ENCODE assay signal across 11 cellular contexts in genomic region chr6:5999688-6000608, GRCh38. TPM values are rescaled to one million over a fixed set of nuclear protein-coding genes. Genes with fewer than 3 reads are reported as not detected.
DNase-seq lines count a peak whose midpoint lies in the region; ATAC-seq, FAIRE-seq and TF ChIP-seq lines count a peak whose summit lies in the region.
"Had no signal": no experiment of that assay in that cellular context is flagged by ENCODE, and none has a peak within 500 bp of the region (broad histone marks: within the 10 kb centered on the region; RNA-seq: fewer than 3 reads in every experiment).

No MANE protein-coding gene starts in this region.

- intact Hi-C loops in heart right ventricle (cut with DNase I) = loop anchor here in 3 of 10 donors (5.0 to 10.0 kb wide), 4 partner anchors 525 to 855 kb away; no protein-coding TSS in a partner anchor
- intact Hi-C loops in cardiac septum (cut with DNase I) = no loop called here

- H3K9ac ChIP-seq in mesenchymal stem cell (ENCODE audit: low read length) (peak overlapping the region; percentile 86), Karpas-422 (ENCODE audit: low read length) (no peak overlapping the region)

- no peak overlapping the region for H2BK5ac ChIP-seq in mesenchymal stem cell (ENCODE audit: low read depth, low read length, poor library complexity, severe bottlenecking)

- ATAC-seq in heart right ventricle = no peak

- no peak overlapping the region for H3K14ac ChIP-seq in mesenchymal stem cell (ENCODE audit: low read length in 2 of 2)

- H2BK120ac ChIP-seq in mesenchymal stem cell (ENCODE audit: low read depth, low read length) = no peak overlapping the region

- H4K8ac ChIP-seq in mesenchymal stem cell (ENCODE audit: low read length) = no peak overlapping the region

- peak overlapping the region; percentile 23 for H3K4me2 ChIP-seq in mesenchymal stem cell (ENCODE audit: low read length, poor library complexity, severe bottlenecking)
- no peak overlapping the region for H3K4me2 ChIP-seq in Karpas-422 (ENCODE audit: low read depth, low read length, poor library complexity, severe bottlenecking)

- no peaks in the 10 kb centered on the region for H3K79me1 ChIP-seq in mesenchymal stem cell (replicated peaks; ENCODE audit: low read length, poor library complexity, severe bottlenecking)

- no peak overlapping the region for H2BK12ac ChIP-seq in mesenchymal stem cell (ENCODE audit: low read length in 2 of 2)

- no peak for FAIRE-seq in GM19239 (lab: Jason Lieb, UNC)
- FAIRE-seq: GM12891 had no signal

- WGBS in heart right ventricle, 2 donors = 30 to 32% methylated on average over 34 of the region's 34 CpGs
- 20% methylated on average over 34 of the region's 34 CpGs for WGBS in mesenchymal stem cell

- H3K27me3 ChIP-seq in heart right ventricle (peaks cover 41 to 100% (median 99%) of the 10 kb centered on the region in 7 donors), mesenchymal stem cell (ENCODE audit: control insufficient read depth in 1 of 2, insufficient read depth in 1 of 2, low read length in 2 of 2) (peaks cover 54 to 100% of the 10 kb centered on the region in 2 experiments), Karpas-422 (ENCODE audit: low read length) (no peaks in the 10 kb centered on the region)

- no peak overlapping the region for H2BK15ac ChIP-seq in mesenchymal stem cell (ENCODE audit: low read depth, poor library complexity, severe bottlenecking)

- peaks cover 0 to 8% (median 0%) of the 10 kb centered on the region in 9 donors for H3K36me3 ChIP-seq in heart right ventricle
- H3K36me3 ChIP-seq in mesenchymal stem cell (ENCODE audit: control insufficient read depth in 1 of 2, insufficient read depth in 2 of 2, low read depth in 1 of 2, low read length in 2 of 2) = peaks cover 0 to 7% of the 10 kb centered on the region in 2 experiments
- H3K36me3 ChIP-seq in Karpas-422 (ENCODE audit: insufficient read depth, low read length) = no peaks in the 10 kb centered on the region

- H3K9me3 ChIP-seq in heart right ventricle (no peaks in the 10 kb centered on the region), mesenchymal stem cell (ENCODE audit: control insufficient read depth, low read length) (no peaks in the 10 kb centered on the region), Karpas-422 (ENCODE audit: low read length) (no peaks in the 10 kb centered on the region)

- H3K4me1 ChIP-seq in heart right ventricle = peaks cover 10 to 88% (median 64%) of the 10 kb centered on the region in 9 donors
- H3K4me1 ChIP-seq in mesenchymal stem cell (ENCODE audit: control insufficient read depth, insufficient read depth, low read depth, low read length) = peaks cover 33% of the 10 kb centered on the region
- H3K4me1 ChIP-seq in Karpas-422 (ENCODE audit: low read length) = peaks cover 17% of the 10 kb centered on the region

- no peaks in the 10 kb centered on the region for H4K20me1 ChIP-seq in Karpas-422 (ENCODE audit: insufficient read depth, low read depth, low read length)

- H2AK5ac ChIP-seq in mesenchymal stem cell (ENCODE audit: low read length, severe bottlenecking) = no peak overlapping the region

- H3K4ac ChIP-seq in mesenchymal stem cell (ENCODE audit: low read depth in 1 of 2, low read length in 2 of 2) = no peak overlapping the region

- no peak for TF ChIP-seq CTCF in heart right ventricle (IDR thresholded peaks at IDR 0.05)

- H2AFZ ChIP-seq in mesenchymal stem cell (ENCODE audit: low read depth, low read length) (no peak overlapping the region), Karpas-422 (ENCODE audit: low read length) (no peak overlapping the region)

- DNase-seq in heart right ventricle = peak in 1 of 2 donors; percentile 11
- no peak for DNase-seq in cardiac septum (ENCODE audit: low spot score)
- DNase-seq in cerebellar cortex (ENCODE audit: low spot score) = peak; percentile 32
- no peak for DNase-seq in mesenchymal stem cell
- DNase-seq in GM19239 (ENCODE audit: insufficient read length, low spot score) = no peak
- no peak for DNase-seq in caudate nucleus (lab: John Stamatoyannopoulos, UW)
- no peak for DNase-seq in Karpas-422
- DNase-seq in NCI-H2107 treated with DMSO at 0.1 percent for 48 hours (lab: John Stamatoyannopoulos, UW; ENCODE audit: unreplicated experiment) = no peak
- DNase-seq: activated CD4-positive, CD25-positive, alpha-beta regulatory T cell; NCI-H1694 had no signal

- no peaks in the 10 kb centered on the region for H3K9me2 ChIP-seq in Karpas-422 (replicated peaks; ENCODE audit: insufficient read depth, low read length)

- no peak overlapping the region for H3K23ac ChIP-seq in mesenchymal stem cell (ENCODE audit: low read length in 2 of 2)

- H3K79me2 ChIP-seq in Karpas-422 (ENCODE audit: low read length) = no peaks in the 10 kb centered on the region

- H4K91ac ChIP-seq in mesenchymal stem cell (ENCODE audit: low read length) = no peak overlapping the region

- H3K4me3 ChIP-seq in heart right ventricle (peak overlapping the region in 9 of 10 donors; percentile 16 to 69 (median 34)), mesenchymal stem cell (ENCODE audit: insufficient read depth in 1 of 2, low read depth in 1 of 2, low read length in 2 of 2) (peak overlapping the region in 1 of 2 experiments; percentile 77), Karpas-422 (ENCODE audit: low read length) (no peak overlapping the region)

- peak overlapping the region; percentile 27 to 90 (median 76) for H3K27ac ChIP-seq in heart right ventricle
- no peak overlapping the region for H3K27ac ChIP-seq in mesenchymal stem cell (ENCODE audit: low read length, poor library complexity, severe bottlenecking)
- no peak overlapping the region for H3K27ac ChIP-seq in caudate nucleus (ENCODE audit: low read depth, low read length)
- H3K27ac ChIP-seq in Karpas-422 (ENCODE audit: low read length) = no peak overlapping the region

- no peak overlapping the region for H3K18ac ChIP-seq in mesenchymal stem cell (ENCODE audit: low read depth in 1 of 2, low read length in 2 of 2)

RNA-seq across cellular contexts. Expression of gene NRN1, which starts 6.8 kb away (rescaled TPM):
- 10 to 100 TPM in 6 of 10 donors, 1 to 10 TPM in 4; 7.1 to 18.8 (median 10.6) TPM for total RNA-seq in heart right ventricle
- polyA plus RNA-seq in heart right ventricle = 10 to 100 TPM; 19.4 to 24.4 TPM
- 10.4 TPM for total RNA-seq in cardiac septum
- 0.30 TPM for polyA plus RNA-seq in mesenchymal stem cell (2013, experiment 1 of 2)
- polyA plus RNA-seq in mesenchymal stem cell (2013, experiment 2 of 2) = 0.40 TPM
- 6.3 and 7.9 TPM in 2 replicates for total RNA-seq in Karpas-422 (2014; rRNA removed; shearing (Covaris generic); ENCODE audit: low replicate concordance)

Comparison
In these comparisons a context has a peak if more than half of its experiments do, and no peak if none do; other contexts are left out.
1. H3K27ac ChIP-seq: peak in heart right ventricle (10 of 10); none in mesenchymal stem cell (single experiment), caudate nucleus (single experiment) and Karpas-422 (single experiment).